ENCODE assay signal across 1 cellular context in the genomic region with DNA sequence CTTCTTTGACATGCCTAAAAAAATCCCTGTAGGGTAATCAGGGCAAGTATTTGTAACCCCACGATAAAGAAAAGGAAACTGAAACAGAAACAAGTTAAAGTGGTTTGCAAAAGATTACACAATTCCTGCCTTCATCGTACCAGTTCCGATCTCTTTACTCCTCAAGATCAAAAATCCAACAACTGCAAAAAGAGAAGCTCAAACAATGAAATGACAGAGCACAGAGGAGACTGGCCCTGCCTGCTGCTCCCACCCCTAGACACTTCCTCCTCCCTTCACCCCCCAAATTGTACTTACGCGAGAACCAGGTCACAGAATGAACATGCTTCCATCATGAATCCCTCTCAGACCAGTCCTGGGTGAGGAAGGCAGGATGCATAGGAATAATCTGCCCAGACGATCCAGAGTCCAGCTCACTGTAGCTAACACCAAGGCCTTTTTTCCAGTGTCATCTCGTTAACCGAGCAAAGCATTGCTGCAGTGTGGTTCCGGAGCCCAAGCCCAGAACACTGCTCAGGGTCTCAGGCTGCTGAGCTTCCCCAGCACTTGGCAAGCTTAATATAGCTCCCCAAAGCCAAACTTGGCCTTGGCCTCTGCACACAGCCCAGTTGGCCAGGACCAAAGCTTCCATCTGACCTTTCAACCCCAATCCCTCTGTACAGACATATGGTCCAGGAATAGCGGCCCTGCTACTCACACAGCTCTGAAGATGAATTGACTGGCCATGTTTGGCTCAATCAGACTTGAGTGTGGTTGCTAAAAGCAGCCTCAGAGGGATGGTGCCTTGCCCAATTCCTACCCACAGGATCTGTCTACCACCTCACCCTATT.
TF ChIP-seq lines count a peak whose summit lies in the region.

No MANE protein-coding gene starts in this region.

TF ChIP-seq in GM23338, 12 proteins besides CTCF, POLR2A, EP300 and RAD21 (continued from another document):
- TF ChIP-seq, protein P1, sequence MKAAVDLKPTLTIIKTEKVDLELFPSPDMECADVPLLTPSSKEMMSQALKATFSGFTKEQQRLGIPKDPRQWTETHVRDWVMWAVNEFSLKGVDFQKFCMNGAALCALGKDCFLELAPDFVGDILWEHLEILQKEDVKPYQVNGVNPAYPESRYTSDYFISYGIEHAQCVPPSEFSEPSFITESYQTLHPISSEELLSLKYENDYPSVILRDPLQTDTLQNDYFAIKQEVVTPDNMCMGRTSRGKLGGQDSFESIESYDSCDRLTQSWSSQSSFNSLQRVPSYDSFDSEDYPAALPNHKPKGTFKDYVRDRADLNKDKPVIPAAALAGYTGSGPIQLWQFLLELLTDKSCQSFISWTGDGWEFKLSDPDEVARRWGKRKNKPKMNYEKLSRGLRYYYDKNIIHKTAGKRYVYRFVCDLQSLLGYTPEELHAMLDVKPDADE (IDR thresholded peaks at IDR 0.05), result no peak
- no peak for TF ChIP-seq ZNF331 (CRISPR knock-in tag; IDR thresholded peaks at IDR 0.05; ENCODE audit: low read depth)
- TF ChIP-seq, protein P2, sequence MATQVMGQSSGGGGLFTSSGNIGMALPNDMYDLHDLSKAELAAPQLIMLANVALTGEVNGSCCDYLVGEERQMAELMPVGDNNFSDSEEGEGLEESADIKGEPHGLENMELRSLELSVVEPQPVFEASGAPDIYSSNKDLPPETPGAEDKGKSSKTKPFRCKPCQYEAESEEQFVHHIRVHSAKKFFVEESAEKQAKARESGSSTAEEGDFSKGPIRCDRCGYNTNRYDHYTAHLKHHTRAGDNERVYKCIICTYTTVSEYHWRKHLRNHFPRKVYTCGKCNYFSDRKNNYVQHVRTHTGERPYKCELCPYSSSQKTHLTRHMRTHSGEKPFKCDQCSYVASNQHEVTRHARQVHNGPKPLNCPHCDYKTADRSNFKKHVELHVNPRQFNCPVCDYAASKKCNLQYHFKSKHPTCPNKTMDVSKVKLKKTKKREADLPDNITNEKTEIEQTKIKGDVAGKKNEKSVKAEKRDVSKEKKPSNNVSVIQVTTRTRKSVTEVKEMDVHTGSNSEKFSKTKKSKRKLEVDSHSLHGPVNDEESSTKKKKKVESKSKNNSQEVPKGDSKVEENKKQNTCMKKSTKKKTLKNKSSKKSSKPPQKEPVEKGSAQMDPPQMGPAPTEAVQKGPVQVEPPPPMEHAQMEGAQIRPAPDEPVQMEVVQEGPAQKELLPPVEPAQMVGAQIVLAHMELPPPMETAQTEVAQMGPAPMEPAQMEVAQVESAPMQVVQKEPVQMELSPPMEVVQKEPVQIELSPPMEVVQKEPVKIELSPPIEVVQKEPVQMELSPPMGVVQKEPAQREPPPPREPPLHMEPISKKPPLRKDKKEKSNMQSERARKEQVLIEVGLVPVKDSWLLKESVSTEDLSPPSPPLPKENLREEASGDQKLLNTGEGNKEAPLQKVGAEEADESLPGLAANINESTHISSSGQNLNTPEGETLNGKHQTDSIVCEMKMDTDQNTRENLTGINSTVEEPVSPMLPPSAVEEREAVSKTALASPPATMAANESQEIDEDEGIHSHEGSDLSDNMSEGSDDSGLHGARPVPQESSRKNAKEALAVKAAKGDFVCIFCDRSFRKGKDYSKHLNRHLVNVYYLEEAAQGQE (IDR thresholded peaks at IDR 0.05; ENCODE audit: unreplicated experiment), result no peak
- no peak for TF ChIP-seq STAT1 (IDR thresholded peaks at IDR 0.05; ENCODE audit: unreplicated experiment)
- TF ChIP-seq JUNB (IDR thresholded peaks at IDR 0.05; ENCODE audit: unreplicated experiment), result no peak
- no peak for TF ChIP-seq EZH2phosphoT487 (IDR thresholded peaks at IDR 0.05; ENCODE audit: unreplicated experiment)
- no peak for TF ChIP-seq CREB1 (CRISPR knock-in tag; IDR thresholded peaks at IDR 0.05; ENCODE audit: low read depth)
- TF ChIP-seq EZH2 (IDR thresholded peaks at IDR 0.05; ENCODE audit: low read depth, unreplicated experiment), result no peak
- no peak for TF ChIP-seq POLR2AphosphoS5 (IDR thresholded peaks at IDR 0.05; ENCODE audit: low read depth)
- TF ChIP-seq, protein P3, sequence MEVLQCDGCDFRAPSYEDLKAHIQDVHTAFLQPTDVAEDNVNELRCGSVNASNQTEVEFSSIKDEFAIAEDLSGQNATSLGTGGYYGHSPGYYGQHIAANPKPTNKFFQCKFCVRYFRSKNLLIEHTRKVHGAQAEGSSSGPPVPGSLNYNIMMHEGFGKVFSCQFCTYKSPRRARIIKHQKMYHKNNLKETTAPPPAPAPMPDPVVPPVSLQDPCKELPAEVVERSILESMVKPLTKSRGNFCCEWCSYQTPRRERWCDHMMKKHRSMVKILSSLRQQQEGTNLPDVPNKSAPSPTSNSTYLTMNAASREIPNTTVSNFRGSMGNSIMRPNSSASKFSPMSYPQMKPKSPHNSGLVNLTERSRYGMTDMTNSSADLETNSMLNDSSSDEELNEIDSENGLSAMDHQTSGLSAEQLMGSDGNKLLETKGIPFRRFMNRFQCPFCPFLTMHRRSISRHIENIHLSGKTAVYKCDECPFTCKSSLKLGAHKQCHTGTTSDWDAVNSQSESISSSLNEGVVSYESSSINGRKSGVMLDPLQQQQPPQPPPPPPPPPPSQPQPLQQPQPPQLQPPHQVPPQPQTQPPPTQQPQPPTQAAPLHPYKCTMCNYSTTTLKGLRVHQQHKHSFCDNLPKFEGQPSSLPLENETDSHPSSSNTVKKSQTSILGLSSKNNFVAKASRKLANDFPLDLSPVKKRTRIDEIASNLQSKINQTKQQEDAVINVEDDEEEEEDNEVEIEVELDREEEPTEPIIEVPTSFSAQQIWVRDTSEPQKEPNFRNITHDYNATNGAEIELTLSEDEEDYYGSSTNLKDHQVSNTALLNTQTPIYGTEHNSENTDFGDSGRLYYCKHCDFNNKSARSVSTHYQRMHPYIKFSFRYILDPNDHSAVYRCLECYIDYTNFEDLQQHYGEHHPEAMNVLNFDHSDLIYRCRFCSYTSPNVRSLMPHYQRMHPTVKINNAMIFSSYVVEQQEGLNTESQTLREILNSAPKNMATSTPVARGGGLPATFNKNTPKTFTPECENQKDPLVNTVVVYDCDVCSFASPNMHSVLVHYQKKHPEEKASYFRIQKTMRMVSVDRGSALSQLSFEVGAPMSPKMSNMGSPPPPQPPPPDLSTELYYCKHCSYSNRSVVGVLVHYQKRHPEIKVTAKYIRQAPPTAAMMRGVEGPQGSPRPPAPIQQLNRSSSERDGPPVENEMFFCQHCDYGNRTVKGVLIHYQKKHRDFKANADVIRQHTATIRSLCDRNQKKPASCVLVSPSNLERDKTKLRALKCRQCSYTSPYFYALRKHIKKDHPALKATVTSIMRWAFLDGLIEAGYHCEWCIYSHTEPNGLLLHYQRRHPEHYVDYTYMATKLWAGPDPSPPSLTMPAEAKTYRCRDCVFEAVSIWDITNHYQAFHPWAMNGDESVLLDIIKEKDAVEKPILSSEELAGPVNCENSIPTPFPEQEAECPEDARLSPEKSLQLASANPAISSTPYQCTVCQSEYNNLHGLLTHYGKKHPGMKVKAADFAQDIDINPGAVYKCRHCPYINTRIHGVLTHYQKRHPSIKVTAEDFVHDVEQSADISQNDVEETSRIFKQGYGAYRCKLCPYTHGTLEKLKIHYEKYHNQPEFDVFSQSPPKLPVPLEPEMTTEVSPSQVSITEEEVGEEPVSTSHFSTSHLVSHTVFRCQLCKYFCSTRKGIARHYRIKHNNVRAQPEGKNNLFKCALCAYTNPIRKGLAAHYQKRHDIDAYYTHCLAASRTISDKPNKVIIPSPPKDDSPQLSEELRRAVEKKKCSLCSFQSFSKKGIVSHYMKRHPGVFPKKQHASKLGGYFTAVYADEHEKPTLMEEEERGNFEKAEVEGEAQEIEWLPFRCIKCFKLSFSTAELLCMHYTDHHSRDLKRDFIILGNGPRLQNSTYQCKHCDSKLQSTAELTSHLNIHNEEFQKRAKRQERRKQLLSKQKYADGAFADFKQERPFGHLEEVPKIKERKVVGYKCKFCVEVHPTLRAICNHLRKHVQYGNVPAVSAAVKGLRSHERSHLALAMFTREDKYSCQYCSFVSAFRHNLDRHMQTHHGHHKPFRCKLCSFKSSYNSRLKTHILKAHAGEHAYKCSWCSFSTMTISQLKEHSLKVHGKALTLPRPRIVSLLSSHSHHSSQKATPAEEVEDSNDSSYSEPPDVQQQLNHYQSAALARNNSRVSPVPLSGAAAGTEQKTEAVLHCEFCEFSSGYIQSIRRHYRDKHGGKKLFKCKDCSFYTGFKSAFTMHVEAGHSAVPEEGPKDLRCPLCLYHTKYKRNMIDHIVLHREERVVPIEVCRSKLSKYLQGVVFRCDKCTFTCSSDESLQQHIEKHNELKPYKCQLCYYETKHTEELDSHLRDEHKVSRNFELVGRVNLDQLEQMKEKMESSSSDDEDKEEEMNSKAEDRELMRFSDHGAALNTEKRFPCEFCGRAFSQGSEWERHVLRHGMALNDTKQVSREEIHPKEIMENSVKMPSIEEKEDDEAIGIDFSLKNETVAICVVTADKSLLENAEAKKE (CRISPR knock-in tag; IDR thresholded peaks at IDR 0.05), result no peak
- no peak for TF ChIP-seq ZNF114 (CRISPR knock-in tag; IDR thresholded peaks at IDR 0.05)
